In the genomic region with DNA sequence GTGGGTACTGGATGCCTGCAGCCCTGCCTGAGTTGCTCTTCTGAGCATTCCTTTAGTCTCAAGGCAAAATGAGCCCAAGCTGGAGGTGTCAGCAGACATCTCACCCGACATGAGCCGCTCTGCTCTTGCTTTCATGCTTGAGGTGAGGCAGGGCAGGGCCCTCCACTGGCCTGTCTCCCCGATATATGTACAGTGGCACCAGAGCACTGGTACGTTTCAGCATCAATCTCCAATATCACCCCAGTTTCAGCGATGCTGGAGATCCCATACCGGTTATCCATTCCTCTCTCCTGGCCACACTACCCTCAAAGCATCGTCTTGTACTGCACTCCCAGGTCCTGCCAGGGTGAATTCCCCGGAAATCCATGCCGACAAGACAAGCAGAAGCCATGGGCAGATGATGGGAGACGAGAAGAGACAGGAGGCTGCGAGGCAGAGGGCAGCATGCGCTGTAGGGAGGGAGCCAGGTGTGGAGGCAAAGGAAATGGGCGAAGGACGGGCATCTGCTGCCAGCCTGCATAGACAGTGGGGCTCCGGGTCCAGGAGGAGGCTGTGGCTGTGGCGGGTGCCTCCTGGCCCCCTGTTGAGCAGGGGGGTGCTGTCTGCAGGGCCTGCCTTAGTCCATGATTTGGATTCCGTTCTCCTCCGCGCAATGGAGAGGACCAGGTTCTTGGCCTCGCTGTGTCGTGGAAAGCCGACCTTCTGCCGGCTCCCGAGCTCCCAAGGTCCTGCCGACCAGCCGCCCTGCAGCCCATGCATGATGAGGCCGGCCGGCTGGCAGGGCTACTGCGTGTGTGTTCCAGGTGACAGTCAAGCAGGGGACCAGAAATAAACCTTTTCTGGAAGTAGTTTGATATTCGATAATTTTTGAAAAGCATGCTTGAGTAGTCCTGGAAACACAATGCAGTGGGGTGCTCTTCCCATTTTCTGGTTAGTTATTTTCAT, we compare ENCODE assay signal across 17 cellular contexts.
A peak's percentile ranks its signal among the peaks of the same experiment; 100 is the strongest.
DNase-seq lines count a peak whose midpoint lies in the region; ATAC-seq and TF ChIP-seq lines count a peak whose summit lies in the region.
"Had no signal": no experiment of that assay in that cellular context is flagged by ENCODE, and none has a peak within 500 bp of the region (broad histone marks: within the 10 kb centered on the region; RNA-seq: fewer than 3 reads in every experiment).

No MANE protein-coding gene starts in this region.

- H3K4me3 ChIP-seq in right atrium auricular region (no peak overlapping the region), lung (no peak overlapping the region), transverse colon (no peak overlapping the region)
- H3K4me3 ChIP-seq: BLaER1, HAP-1 had no signal

- intact Hi-C loops in left ventricle myocardium superior (cut with micrococcal nuclease), result no loop called here
- intact Hi-C loops in transverse colon (cut with DNase I; ENCODE audit: low total_unique reads), result no loop called here

- in situ Hi-C loops in transverse colon (cut with MboI; ENCODE audit: low pct_ligation_motif_present in 1 of 4, low pct_unique_long_range_greater_than_20kb in 1 of 4, low sequenced_read_pairs in 3 of 4), result no loop called here

- H3K36me3 Mint-ChIP-seq in osteocyte (ENCODE audit: unreplicated experiment), result no peaks in the 10 kb centered on the region
- H3K36me3 Mint-ChIP-seq: CD8-positive, alpha-beta memory T cell had no signal

- TF ChIP-seq EP300 in transverse colon (IDR thresholded peaks at IDR 0.05; ENCODE audit: low read depth), result no peak

- no peak for TF ChIP-seq POLR2A in transverse colon (IDR thresholded peaks at IDR 0.05)

- H3K27ac ChIP-seq in right atrium auricular region (no peak overlapping the region), lung (ENCODE audit: low read depth in 1 of 2, low read length in 1 of 2) (no peak overlapping the region), transverse colon (no peak overlapping the region)
- H3K27ac ChIP-seq: BLaER1 had no signal

- H3K27me3 ChIP-seq in right atrium auricular region, result no peaks in the 10 kb centered on the region
- H3K27me3 ChIP-seq in lung (ENCODE audit: control insufficient read depth, insufficient read depth), result no peaks in the 10 kb centered on the region
- H3K27me3 ChIP-seq in transverse colon, result no peaks in the 10 kb centered on the region
- H3K27me3 ChIP-seq: BLaER1 had no signal

- peaks cover 8% of the 10 kb centered on the region for H3K9me3 Mint-ChIP-seq in osteocyte (ENCODE audit: unreplicated experiment)

- no peaks in the 10 kb centered on the region for H3K27me3 Mint-ChIP-seq in osteocyte (ENCODE audit: unreplicated experiment)
- H3K27me3 Mint-ChIP-seq: CD8-positive, alpha-beta memory T cell had no signal

- no peak overlapping the region for H3K27ac Mint-ChIP-seq in osteocyte (ENCODE audit: unreplicated experiment)
- H3K27ac Mint-ChIP-seq: CD8-positive, alpha-beta memory T cell had no signal

- WGBS in lung, 2 donors, result 90 to 92% methylated on average over 30 of the region's 30 CpGs
- 92 to 93% methylated on average over 6 to 30 of the region's 30 CpGs for WGBS in transverse colon (ENCODE audit: low coverage in 1 of 2), 2 donors

- no peak for TF ChIP-seq CTCF in right atrium auricular region (IDR thresholded peaks at IDR 0.05)
- TF ChIP-seq CTCF in lung (IDR thresholded peaks at IDR 0.05; ENCODE audit: control extremely low read depth, extremely low read depth), result no peak
- TF ChIP-seq CTCF in osteocyte (IDR thresholded peaks at IDR 0.05), result no peak
- TF ChIP-seq CTCF in transverse colon (IDR thresholded peaks at IDR 0.05), result no peak

- ATAC-seq in left ventricle myocardium superior (no peak), lung (ENCODE audit: insufficient read depth, low FRiP score) (no peak), HG03196 (IDR thresholded peaks at IDR 0.05; ENCODE audit: unreplicated experiment) (no peak), GM18519 (IDR thresholded peaks at IDR 0.05; ENCODE audit: low FRiP score, unreplicated experiment) (no peak)
- no peak for ATAC-seq in activated CD4-positive, CD25-positive, alpha-beta regulatory T cell treated with anti-CD3 and anti-CD28 coated beads, Interleukin-2, amount 50 U/mL, for 24 hours
- ATAC-seq: HepG2 had no signal

- H3K4me1 Mint-ChIP-seq in osteocyte (ENCODE audit: unreplicated experiment), result no peaks in the 10 kb centered on the region

- H3K4me1 ChIP-seq in right atrium auricular region (no peaks in the 10 kb centered on the region), lung (ENCODE audit: control insufficient read depth in 2 of 2, insufficient read depth in 2 of 2, low read length in 2 of 2) (no peaks in the 10 kb centered on the region), transverse colon (no peaks in the 10 kb centered on the region)
- H3K4me1 ChIP-seq: Caco-2, HAP-1 had no signal

- no peak overlapping the region for H3K4me3 Mint-ChIP-seq in osteocyte (ENCODE audit: unreplicated experiment)
- H3K4me3 Mint-ChIP-seq: CD8-positive, alpha-beta memory T cell had no signal

- H3K9me3 ChIP-seq in right atrium auricular region (no peaks in the 10 kb centered on the region), lung (ENCODE audit: control insufficient read depth in 2 of 2, insufficient read depth in 1 of 2, low read length in 1 of 2) (peaks cover 0 to 2% of the 10 kb centered on the region in 2 donors), transverse colon (no peaks in the 10 kb centered on the region)
- H3K9me3 ChIP-seq: BLaER1, Caco-2, HAP-1 had no signal

- DNase-seq in right atrium auricular region (ENCODE audit: low spot score) (peak; percentile 32), left ventricle myocardium superior (no peak), lung (ENCODE audit: low spot score) (peak; percentile 25), osteocyte (ENCODE audit: extremely low spot score, unreplicated experiment) (peak; percentile 75), transverse colon (no peak)
- DNase-seq: 8988T; AML-193; Caco-2; CD8-positive, alpha-beta memory T cell; DND-41; GDM1 had no signal

- no peaks in the 10 kb centered on the region for H3K36me3 ChIP-seq in right atrium auricular region
- no peaks in the 10 kb centered on the region for H3K36me3 ChIP-seq in lung (ENCODE audit: control insufficient read depth in 2 of 2, insufficient read depth in 2 of 2, low read length in 2 of 2)
- no peaks in the 10 kb centered on the region for H3K36me3 ChIP-seq in transverse colon
- H3K36me3 ChIP-seq: BLaER1, HAP-1 had no signal

Comparison
In these comparisons a context has a peak if more than half of its experiments do, and no peak if none do; other contexts are left out.
1. DNase-seq: peak in right atrium auricular region (single experiment), lung (single experiment) and osteocyte (single experiment); none in left ventricle myocardium superior (single experiment) and transverse colon (single experiment).